Comparison of ENCODE assay signal across 20 cellular contexts in genomic region chr18:67652296-67652695, GRCh38.
"Had no signal": no experiment of that assay in that cellular context is flagged by ENCODE, and none has a peak within 500 bp of the region (broad histone marks: within the 10 kb centered on the region; RNA-seq: fewer than 3 reads in every experiment).

No MANE protein-coding gene starts in this region.

- H3K27me3 ChIP-seq: esophagus muscularis mucosa, sigmoid colon, transverse colon had no signal

- H3K27me3 Mint-ChIP-seq: activated naive CD8-positive, alpha-beta T cell treated with anti-CD3 and anti-CD28 coated beads for 36 hours; memory B cell; stimulated activated memory B cell treated with anti-CD40 and anti-IgM and Interleukin-4, amounts not matched to agents 10 μg/mL and 1 μg/mL and 100 μg/mL, for 72 hours had no signal

- H3K36me3 Mint-ChIP-seq: activated naive CD8-positive, alpha-beta T cell treated with anti-CD3 and anti-CD28 coated beads for 36 hours; memory B cell; stimulated activated memory B cell treated with anti-CD40 and anti-IgM and Interleukin-4, amounts not matched to agents 10 μg/mL and 1 μg/mL and 100 μg/mL, for 72 hours had no signal

- H3K27ac ChIP-seq: coronary artery, esophagus muscularis mucosa, sigmoid colon, transverse colon had no signal

- H3K4me3 Mint-ChIP-seq: activated naive CD8-positive, alpha-beta T cell treated with anti-CD3 and anti-CD28 coated beads for 36 hours; memory B cell; nephron progenitor cell; stimulated activated memory B cell treated with anti-CD40 and anti-IgM and Interleukin-4, amounts not matched to agents 10 μg/mL and 1 μg/mL and 100 μg/mL, for 72 hours had no signal

- ATAC-seq: mucosa of descending colon; stimulated activated memory B cell treated with anti-CD40 and anti-IgM and Interleukin-4, amounts not matched to agents 10 μg/mL and 1 μg/mL and 100 μg/mL, for 72 hours had no signal

- H3K4me2 ChIP-seq: smooth muscle cell had no signal

- H3K4me1 ChIP-seq: esophagus muscularis mucosa, sigmoid colon, transverse colon had no signal

- H3K27ac Mint-ChIP-seq: activated naive CD8-positive, alpha-beta T cell treated with anti-CD3 and anti-CD28 coated beads for 36 hours; memory B cell; stimulated activated memory B cell treated with anti-CD40 and anti-IgM and Interleukin-4, amounts not matched to agents 10 μg/mL and 1 μg/mL and 100 μg/mL, for 72 hours had no signal

- H3K4me1 Mint-ChIP-seq: activated naive CD8-positive, alpha-beta T cell treated with anti-CD3 and anti-CD28 coated beads for 36 hours; memory B cell; stimulated activated memory B cell treated with anti-CD40 and anti-IgM and Interleukin-4, amounts not matched to agents 10 μg/mL and 1 μg/mL and 100 μg/mL, for 72 hours had no signal

- H3K9me3 Mint-ChIP-seq: activated naive CD8-positive, alpha-beta T cell treated with anti-CD3 and anti-CD28 coated beads for 36 hours; memory B cell; nephron progenitor cell; stimulated activated memory B cell treated with anti-CD40 and anti-IgM and Interleukin-4, amounts not matched to agents 10 μg/mL and 1 μg/mL and 100 μg/mL, for 72 hours had no signal

- H3K9me3 ChIP-seq: esophagus muscularis mucosa, mucosa of descending colon, sigmoid colon, transverse colon had no signal

- H3K36me3 ChIP-seq: esophagus muscularis mucosa, sigmoid colon, transverse colon had no signal

- DNase-seq: activated CD4-positive, alpha-beta T cell treated with anti-CD3 and anti-CD28 coated beads for 4 hours; activated CD4-positive, alpha-beta T cell treated with anti-CD3 and anti-CD28 coated beads, Interleukin-2, amount 50 U/mL, for 48 hours; activated CD4-positive, CD25-positive, alpha-beta regulatory T cell; activated naive CD4-positive, alpha-beta T cell treated with Interleukin-2 at 50 U/mL for 16 hours; activated naive CD8-positive, alpha-beta T cell treated with anti-CD3 and anti-CD28 coated beads for 36 hours; activated T-cell treated with anti-CD3 and anti-CD28 coated beads, Interleukin-2, amount 50 U/mL, for 48 hours; amniotic stem cell; cerebellar nuclear complex; hippocampal formation; mucosa of descending colon; nephron progenitor cell; retina; sigmoid colon; stimulated activated CD4-positive, alpha-beta T cell treated with anti-CD3 and anti-CD28 coated beads, Interleukin-15, amount 100 ng/mL, for 24 hours; transverse colon had no signal

- H3K4me3 ChIP-seq: coronary artery, esophagus muscularis mucosa, mucosa of descending colon, sigmoid colon, smooth muscle cell, transverse colon had no signal
